Comparison of ENCODE assay signal across 1 cellular context in genomic region chr1:237976345-237976744, GRCh38.
TF ChIP-seq lines count a peak whose summit lies in the region.

No MANE protein-coding gene starts in this region.

TF ChIP-seq in GM23338, 12 proteins besides CTCF, POLR2A, EP300 and RAD21 (continued from another document):
- no peak for TF ChIP-seq ZNF462 (CRISPR knock-in tag; IDR thresholded peaks at IDR 0.05)
- no peak for TF ChIP-seq JUNB (IDR thresholded peaks at IDR 0.05; ENCODE audit: unreplicated experiment)
- no peak for TF ChIP-seq STAT1 (IDR thresholded peaks at IDR 0.05; ENCODE audit: unreplicated experiment)
- no peak for TF ChIP-seq EZH2 (IDR thresholded peaks at IDR 0.05; ENCODE audit: low read depth, unreplicated experiment)
